ENCODE assay signal across 1 cellular context in genomic region chr2:232860593-232861241, GRCh38.
A peak's percentile ranks its signal among the peaks of the same experiment; 100 is the strongest.
TF ChIP-seq lines count a peak whose summit lies in the region.

No MANE protein-coding gene starts in this region.

TF ChIP-seq in HepG2, 621 proteins besides CTCF, POLR2A, EP300 and RAD21 (continued from another document and continues in another):
- TF ChIP-seq MLXIP (CRISPR knock-in tag; IDR thresholded peaks at IDR 0.05; ENCODE audit: borderline replicate concordance): no peak
- 0 out of 2 replicates have a peak, but pooled peaks have one; percentile 28 for TF ChIP-seq ATF7-NPFF (CRISPR knock-in tag; IDR thresholded peaks at IDR 0.05; ENCODE audit: low read depth)
- TF ChIP-seq RFX5 (IDR thresholded peaks at IDR 0.05; ENCODE audit: low read depth, low read length): no peak
- no peak for TF ChIP-seq KLF11 (CRISPR knock-in tag; IDR thresholded peaks at IDR 0.05)
- 0 out of 2 replicates have a peak, but pooled peaks have one; percentile 32 for TF ChIP-seq IKZF5 (CRISPR knock-in tag; IDR thresholded peaks at IDR 0.05)
- no peak for TF ChIP-seq ZC3H4 (CRISPR knock-in tag; IDR thresholded peaks at IDR 0.05; ENCODE audit: borderline replicate concordance)
- TF ChIP-seq MXD1 (CRISPR knock-in tag; IDR thresholded peaks at IDR 0.05): no peak
- peak; percentile 46; the same call in 1 of the 2 replicates for TF ChIP-seq EHMT2 (IDR thresholded peaks at IDR 0.05; ENCODE audit: borderline replicate concordance, low read depth, low read length)
- no peak for TF ChIP-seq TFDP2 (CRISPR knock-in tag; IDR thresholded peaks at IDR 0.05)
- TF ChIP-seq SETDB1 (CRISPR knock-in tag; IDR thresholded peaks at IDR 0.05; ENCODE audit: borderline replicate concordance): no peak
- TF ChIP-seq AFF4 (CRISPR knock-in tag; IDR thresholded peaks at IDR 0.05): no peak; the same call in 1 of the 2 replicates
- no peak for TF ChIP-seq GTF3A (CRISPR knock-in tag; conservative IDR thresholded peaks at IDR 0.05)
- no peak for TF ChIP-seq ZNF407 (CRISPR knock-in tag; IDR thresholded peaks at IDR 0.05; ENCODE audit: not compliant biosample characterization)
- no peak for TF ChIP-seq CSRNP1 (CRISPR knock-in tag; IDR thresholded peaks at IDR 0.05)
- no peak for TF ChIP-seq GPBP1L1 (CRISPR knock-in tag; IDR thresholded peaks at IDR 0.05)
- TF ChIP-seq SMAD9 (CRISPR knock-in tag; IDR thresholded peaks at IDR 0.05): peak; percentile 52; the same call in 1 of the 2 replicates
- no peak; the same call in 1 of the 2 replicates for TF ChIP-seq NFYC (CRISPR knock-in tag; IDR thresholded peaks at IDR 0.05)
- no peak for TF ChIP-seq MAF1 (CRISPR knock-in tag; IDR thresholded peaks at IDR 0.05; ENCODE audit: borderline replicate concordance)
- peak; percentile 88 for TF ChIP-seq FOSL2 (CRISPR knock-in tag; IDR thresholded peaks at IDR 0.05)
- no peak for TF ChIP-seq CCDC6 (CRISPR knock-in tag; IDR thresholded peaks at IDR 0.05)
- 0 out of 2 replicates have a peak, but pooled peaks have one; percentile 63 for TF ChIP-seq ZNF598 (CRISPR knock-in tag; IDR thresholded peaks at IDR 0.05; ENCODE audit: borderline replicate concordance)
- TF ChIP-seq HNF4G (IDR thresholded peaks at IDR 0.05; ENCODE audit: borderline replicate concordance, low read depth, low read length): peak; percentile 63
- no peak for TF ChIP-seq HNF4G (CRISPR knock-in tag; IDR thresholded peaks at IDR 0.05; ENCODE audit: borderline replicate concordance, low read depth)
- no peak for TF ChIP-seq ZFP36L1 (CRISPR knock-in tag; IDR thresholded peaks at IDR 0.05)
- TF ChIP-seq NR1H2 (CRISPR knock-in tag; IDR thresholded peaks at IDR 0.05; ENCODE audit: borderline replicate concordance, low read depth): no peak; the same call in 1 of the 2 replicates
- peak; percentile 37; the same call in 1 of the 2 replicates for TF ChIP-seq PPARG (CRISPR knock-in tag; conservative IDR thresholded peaks at IDR 0.05)
- no peak for TF ChIP-seq ZNF710 (CRISPR knock-in tag; IDR thresholded peaks at IDR 0.05; ENCODE audit: borderline replicate concordance)
- TF ChIP-seq ZBTB43 (CRISPR knock-in tag; conservative IDR thresholded peaks at IDR 0.05): no peak
